1 cellular context compared by ENCODE assay signal in the genomic region with DNA sequence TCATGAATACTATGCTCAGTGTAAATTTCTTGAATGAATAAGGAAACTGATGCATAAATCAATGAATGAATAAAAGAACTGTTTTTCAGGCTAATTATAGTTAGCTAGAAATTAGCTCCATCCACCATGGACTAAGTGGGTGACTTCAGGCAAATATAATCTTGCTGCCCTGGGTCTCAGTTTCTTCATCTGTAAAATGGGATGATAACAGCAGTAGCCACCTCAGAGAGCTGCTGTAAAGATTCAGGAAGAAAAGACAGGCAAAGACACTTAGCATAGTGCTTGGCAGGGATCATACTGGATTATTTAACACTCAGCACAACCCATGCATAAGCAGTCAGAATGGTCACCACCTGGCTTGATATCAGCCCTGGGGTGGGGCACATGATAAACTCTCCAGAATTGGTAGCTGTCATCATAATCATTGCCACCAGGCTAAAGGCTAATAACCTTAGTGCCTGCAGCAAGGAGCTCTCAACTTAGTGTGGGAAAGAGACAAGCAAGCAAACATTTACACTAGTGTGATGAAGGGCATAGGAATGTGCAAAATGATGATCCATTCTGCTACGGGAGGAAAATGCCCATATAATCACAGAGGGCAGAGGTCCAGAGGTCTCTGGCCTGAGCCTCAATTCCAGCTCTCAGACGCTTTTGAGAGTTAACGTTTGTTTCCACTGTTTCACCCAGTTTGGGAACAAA.
TF ChIP-seq lines count a peak whose summit lies in the region.

No MANE protein-coding gene starts in this region.

TF ChIP-seq in HepG2, 621 proteins besides CTCF, POLR2A, EP300 and RAD21 (continued from another document and continues in another):
- TF ChIP-seq, protein P1, sequence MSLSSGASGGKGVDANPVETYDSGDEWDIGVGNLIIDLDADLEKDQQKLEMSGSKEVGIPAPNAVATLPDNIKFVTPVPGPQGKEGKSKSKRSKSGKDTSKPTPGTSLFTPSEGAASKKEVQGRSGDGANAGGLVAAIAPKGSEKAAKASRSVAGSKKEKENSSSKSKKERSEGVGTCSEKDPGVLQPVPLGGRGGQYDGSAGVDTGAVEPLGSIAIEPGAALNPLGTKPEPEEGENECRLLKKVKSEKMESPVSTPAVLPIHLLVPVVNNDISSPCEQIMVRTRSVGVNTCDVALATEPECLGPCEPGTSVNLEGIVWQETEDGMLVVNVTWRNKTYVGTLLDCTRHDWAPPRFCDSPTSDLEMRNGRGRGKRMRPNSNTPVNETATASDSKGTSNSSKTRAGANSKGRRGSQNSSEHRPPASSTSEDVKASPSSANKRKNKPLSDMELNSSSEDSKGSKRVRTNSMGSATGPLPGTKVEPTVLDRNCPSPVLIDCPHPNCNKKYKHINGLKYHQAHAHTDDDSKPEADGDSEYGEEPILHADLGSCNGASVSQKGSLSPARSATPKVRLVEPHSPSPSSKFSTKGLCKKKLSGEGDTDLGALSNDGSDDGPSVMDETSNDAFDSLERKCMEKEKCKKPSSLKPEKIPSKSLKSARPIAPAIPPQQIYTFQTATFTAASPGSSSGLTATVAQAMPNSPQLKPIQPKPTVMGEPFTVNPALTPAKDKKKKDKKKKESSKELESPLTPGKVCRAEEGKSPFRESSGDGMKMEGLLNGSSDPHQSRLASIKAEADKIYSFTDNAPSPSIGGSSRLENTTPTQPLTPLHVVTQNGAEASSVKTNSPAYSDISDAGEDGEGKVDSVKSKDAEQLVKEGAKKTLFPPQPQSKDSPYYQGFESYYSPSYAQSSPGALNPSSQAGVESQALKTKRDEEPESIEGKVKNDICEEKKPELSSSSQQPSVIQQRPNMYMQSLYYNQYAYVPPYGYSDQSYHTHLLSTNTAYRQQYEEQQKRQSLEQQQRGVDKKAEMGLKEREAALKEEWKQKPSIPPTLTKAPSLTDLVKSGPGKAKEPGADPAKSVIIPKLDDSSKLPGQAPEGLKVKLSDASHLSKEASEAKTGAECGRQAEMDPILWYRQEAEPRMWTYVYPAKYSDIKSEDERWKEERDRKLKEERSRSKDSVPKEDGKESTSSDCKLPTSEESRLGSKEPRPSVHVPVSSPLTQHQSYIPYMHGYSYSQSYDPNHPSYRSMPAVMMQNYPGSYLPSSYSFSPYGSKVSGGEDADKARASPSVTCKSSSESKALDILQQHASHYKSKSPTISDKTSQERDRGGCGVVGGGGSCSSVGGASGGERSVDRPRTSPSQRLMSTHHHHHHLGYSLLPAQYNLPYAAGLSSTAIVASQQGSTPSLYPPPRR (CRISPR knock-in tag; IDR thresholded peaks at IDR 0.05; ENCODE audit: borderline replicate concordance) = peak; percentile 36; the same call in 1 of the 2 replicates
- TF ChIP-seq TGIF2 (CRISPR knock-in tag; IDR thresholded peaks at IDR 0.05) (no peak), ELF1 (CRISPR knock-in tag; IDR thresholded peaks at IDR 0.05) (no peak), ZNF770 (CRISPR knock-in tag; IDR thresholded peaks at IDR 0.05) (no peak), DPF2 (CRISPR knock-in tag; IDR thresholded peaks at IDR 0.05; ENCODE audit: borderline replicate concordance, low read depth) (no peak), GATA4 (IDR thresholded peaks at IDR 0.05; ENCODE audit: borderline replicate concordance, low read depth) (no peak), ZNF724P (CRISPR knock-in tag; IDR thresholded peaks at IDR 0.05; ENCODE audit: borderline replicate concordance) (no peak), CREB1 (IDR thresholded peaks at IDR 0.05) (no peak), CREB1 (CRISPR knock-in tag; IDR thresholded peaks at IDR 0.05) (no peak), ZNF766 (CRISPR knock-in tag; IDR thresholded peaks at IDR 0.05; ENCODE audit: borderline replicate concordance) (no peak), ZBTB8A (CRISPR knock-in tag; IDR thresholded peaks at IDR 0.05; ENCODE audit: borderline replicate concordance, low read depth) (no peak), ZNF34 (CRISPR knock-in tag; IDR thresholded peaks at IDR 0.05; ENCODE audit: borderline replicate concordance) (no peak), IRF9 (CRISPR knock-in tag; IDR thresholded peaks at IDR 0.05; ENCODE audit: borderline replicate concordance) (no peak), ZNF343 (CRISPR knock-in tag; IDR thresholded peaks at IDR 0.05) (no peak), FOXK2 (IDR thresholded peaks at IDR 0.05) (no peak), GPBP1L1 (CRISPR knock-in tag; IDR thresholded peaks at IDR 0.05) (no peak), ZNF83 (CRISPR knock-in tag; IDR thresholded peaks at IDR 0.05; ENCODE audit: borderline replicate concordance) (no peak), MEF2D (CRISPR knock-in tag; IDR thresholded peaks at IDR 0.05) (no peak), GPN1 (CRISPR knock-in tag; IDR thresholded peaks at IDR 0.05; ENCODE audit: borderline replicate concordance) (no peak), ZNF337 (CRISPR knock-in tag; IDR thresholded peaks at IDR 0.05; ENCODE audit: borderline replicate concordance, low read depth) (no peak), ZNF232 (CRISPR knock-in tag; IDR thresholded peaks at IDR 0.05; ENCODE audit: borderline replicate concordance) (no peak), DMTF1 (CRISPR knock-in tag; IDR thresholded peaks at IDR 0.05) (no peak), JUN (CRISPR knock-in tag; IDR thresholded peaks at IDR 0.05) (0 out of 2 replicates have a peak, but pooled peaks have one; percentile 41), MATR3 (CRISPR knock-in tag; IDR thresholded peaks at IDR 0.05) (no peak), ZNF446 (CRISPR knock-in tag; IDR thresholded peaks at IDR 0.05) (no peak), ZNF672 (CRISPR knock-in tag; IDR thresholded peaks at IDR 0.05) (no peak), HNRNPUL1 (IDR thresholded peaks at IDR 0.05; ENCODE audit: low read depth, low read length) (no peak), KDM2A (CRISPR knock-in tag; IDR thresholded peaks at IDR 0.05; ENCODE audit: borderline replicate concordance, low read depth) (no peak), ZKSCAN5 (CRISPR knock-in tag; IDR thresholded peaks at IDR 0.05) (no peak), RBM22 (optimal IDR thresholded peaks at IDR 0.05; ENCODE audit: low read length) (no peak), ZNF234 (CRISPR knock-in tag; conservative IDR thresholded peaks at IDR 0.05) (no peak), POLR2G (IDR thresholded peaks at IDR 0.05; ENCODE audit: low read depth, low read length) (no peak), ZFP41 (CRISPR knock-in tag; IDR thresholded peaks at IDR 0.05; ENCODE audit: borderline replicate concordance) (no peak)
- TF ChIP-seq, protein P2, sequence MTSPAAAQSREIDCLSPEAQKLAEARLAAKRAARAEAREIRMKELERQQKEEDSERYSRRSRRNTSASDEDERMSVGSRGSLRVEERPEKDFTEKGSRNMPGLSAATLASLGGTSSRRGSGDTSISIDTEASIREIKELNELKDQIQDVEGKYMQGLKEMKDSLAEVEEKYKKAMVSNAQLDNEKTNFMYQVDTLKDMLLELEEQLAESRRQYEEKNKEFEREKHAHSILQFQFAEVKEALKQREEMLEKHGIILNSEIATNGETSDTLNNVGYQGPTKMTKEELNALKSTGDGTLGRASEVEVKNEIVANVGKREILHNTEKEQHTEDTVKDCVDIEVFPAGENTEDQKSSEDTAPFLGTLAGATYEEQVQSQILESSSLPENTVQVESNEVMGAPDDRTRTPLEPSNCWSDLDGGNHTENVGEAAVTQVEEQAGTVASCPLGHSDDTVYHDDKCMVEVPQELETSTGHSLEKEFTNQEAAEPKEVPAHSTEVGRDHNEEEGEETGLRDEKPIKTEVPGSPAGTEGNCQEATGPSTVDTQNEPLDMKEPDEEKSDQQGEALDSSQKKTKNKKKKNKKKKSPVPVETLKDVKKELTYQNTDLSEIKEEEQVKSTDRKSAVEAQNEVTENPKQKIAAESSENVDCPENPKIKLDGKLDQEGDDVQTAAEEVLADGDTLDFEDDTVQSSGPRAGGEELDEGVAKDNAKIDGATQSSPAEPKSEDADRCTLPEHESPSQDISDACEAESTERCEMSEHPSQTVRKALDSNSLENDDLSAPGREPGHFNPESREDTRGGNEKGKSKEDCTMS (CRISPR knock-in tag; conservative IDR thresholded peaks at IDR 0.05) = no peak
- TF ChIP-seq, protein P3, sequence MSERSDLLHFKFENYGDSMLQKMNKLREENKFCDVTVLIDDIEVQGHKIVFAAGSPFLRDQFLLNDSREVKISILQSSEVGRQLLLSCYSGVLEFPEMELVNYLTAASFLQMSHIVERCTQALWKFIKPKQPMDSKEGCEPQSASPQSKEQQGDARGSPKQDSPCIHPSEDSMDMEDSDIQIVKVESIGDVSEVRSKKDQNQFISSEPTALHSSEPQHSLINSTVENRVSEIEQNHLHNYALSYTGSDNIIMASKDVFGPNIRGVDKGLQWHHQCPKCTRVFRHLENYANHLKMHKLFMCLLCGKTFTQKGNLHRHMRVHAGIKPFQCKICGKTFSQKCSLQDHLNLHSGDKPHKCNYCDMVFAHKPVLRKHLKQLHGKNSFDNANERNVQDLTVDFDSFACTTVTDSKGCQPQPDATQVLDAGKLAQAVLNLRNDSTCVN (CRISPR knock-in tag; IDR thresholded peaks at IDR 0.05; ENCODE audit: borderline replicate concordance) = no peak
- TF ChIP-seq, protein P4, sequence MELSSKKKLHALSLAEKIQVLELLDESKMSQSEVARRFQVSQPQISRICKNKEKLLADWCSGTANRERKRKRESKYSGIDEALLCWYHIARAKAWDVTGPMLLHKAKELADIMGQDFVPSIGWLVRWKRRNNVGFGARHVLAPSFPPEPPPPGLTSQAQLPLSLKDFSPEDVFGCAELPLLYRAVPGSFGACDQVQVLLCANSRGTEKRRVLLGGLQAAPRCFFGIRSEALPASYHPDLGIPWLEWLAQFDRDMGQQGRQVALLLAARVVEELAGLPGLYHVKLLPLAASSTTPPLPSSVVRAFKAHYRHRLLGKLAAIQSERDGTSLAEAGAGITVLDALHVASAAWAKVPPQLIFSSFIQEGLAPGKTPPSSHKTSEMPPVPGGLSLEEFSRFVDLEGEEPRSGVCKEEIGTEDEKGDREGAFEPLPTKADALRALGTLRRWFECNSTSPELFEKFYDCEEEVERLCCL (CRISPR knock-in tag; IDR thresholded peaks at IDR 0.05; ENCODE audit: borderline replicate concordance) = no peak
- TF ChIP-seq, protein P5, sequence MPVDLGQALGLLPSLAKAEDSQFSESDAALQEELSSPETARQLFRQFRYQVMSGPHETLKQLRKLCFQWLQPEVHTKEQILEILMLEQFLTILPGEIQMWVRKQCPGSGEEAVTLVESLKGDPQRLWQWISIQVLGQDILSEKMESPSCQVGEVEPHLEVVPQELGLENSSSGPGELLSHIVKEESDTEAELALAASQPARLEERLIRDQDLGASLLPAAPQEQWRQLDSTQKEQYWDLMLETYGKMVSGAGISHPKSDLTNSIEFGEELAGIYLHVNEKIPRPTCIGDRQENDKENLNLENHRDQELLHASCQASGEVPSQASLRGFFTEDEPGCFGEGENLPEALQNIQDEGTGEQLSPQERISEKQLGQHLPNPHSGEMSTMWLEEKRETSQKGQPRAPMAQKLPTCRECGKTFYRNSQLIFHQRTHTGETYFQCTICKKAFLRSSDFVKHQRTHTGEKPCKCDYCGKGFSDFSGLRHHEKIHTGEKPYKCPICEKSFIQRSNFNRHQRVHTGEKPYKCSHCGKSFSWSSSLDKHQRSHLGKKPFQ (CRISPR knock-in tag; IDR thresholded peaks at IDR 0.05; ENCODE audit: insufficient replicate concordance) = no peak
